Comparison of ENCODE assay signal across 38 cellular contexts in the genomic region with DNA sequence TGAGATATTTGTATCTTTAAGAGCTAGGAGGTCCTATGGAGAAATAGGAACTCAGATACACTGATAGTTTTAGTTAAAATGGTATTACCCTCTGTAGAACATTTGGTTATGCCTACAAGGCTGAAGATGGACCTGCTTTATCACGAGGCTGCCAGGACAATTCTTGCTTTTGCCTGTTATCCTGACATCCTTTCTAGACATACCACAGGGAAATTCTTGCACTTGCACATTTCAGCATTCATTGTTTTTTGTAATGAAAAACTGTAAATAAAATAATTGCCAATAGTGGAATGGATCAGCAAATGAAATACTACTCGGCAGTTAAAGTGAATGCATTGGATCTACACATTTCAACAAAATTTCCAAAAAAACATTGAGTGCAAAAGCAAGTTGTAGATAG. TPM values are rescaled to one million over a fixed set of nuclear protein-coding genes. Genes with fewer than 3 reads are reported as not detected.
"Had no signal": no experiment of that assay in that cellular context is flagged by ENCODE, and none has a peak within 500 bp of the region (broad histone marks: within the 10 kb centered on the region; RNA-seq: fewer than 3 reads in every experiment).

No MANE protein-coding gene starts in this region.

- H3K36me3 Mint-ChIP-seq: activated naive CD4-positive, alpha-beta T cell treated with anti-CD3 and anti-CD28 coated beads, Interleukin-2, amount 10 ng/mL, durations not matched to agents 7 days and 5 days; activated naive CD4-positive, alpha-beta T cell treated with anti-CD3 and anti-CD28 coated beads, Interleukin-2, amount 50 U/mL, for 24 hours; activated naive CD4-positive, alpha-beta T cell treated with anti-CD3 and anti-CD28 coated beads, Interleukin-2, amount 50 U/mL, for 72 hours; activated naive CD8-positive, alpha-beta T cell; activated naive CD8-positive, alpha-beta T cell treated with anti-CD3 and anti-CD28 coated beads for 36 hours; brain had no signal

- FAIRE-seq: astrocyte, bronchial epithelial cell had no signal

- H3K27ac ChIP-seq: adrenal gland, ascending aorta, body of pancreas, brain microvascular endothelial cell, breast epithelium, cardiac muscle cell had no signal

- H3K9me3 ChIP-seq: adrenal gland, ascending aorta, body of pancreas, breast epithelium had no signal

- H3K36me3 ChIP-seq: adrenal gland, ascending aorta, brain microvascular endothelial cell, breast epithelium, cardiac muscle cell had no signal

- H3K4me1 ChIP-seq: adrenal gland, ascending aorta, body of pancreas, breast epithelium had no signal

- H3K4me1 Mint-ChIP-seq: activated naive CD4-positive, alpha-beta T cell treated with anti-CD3 and anti-CD28 coated beads, Interleukin-2, amount 10 ng/mL, durations not matched to agents 7 days and 5 days; activated naive CD4-positive, alpha-beta T cell treated with anti-CD3 and anti-CD28 coated beads, Interleukin-2, amount 50 U/mL, for 24 hours; activated naive CD8-positive, alpha-beta T cell treated with anti-CD3 and anti-CD28 coated beads for 36 hours; activated naive CD8-positive, alpha-beta T cell treated with anti-CD3 and anti-CD28 coated beads, Interleukin-2, amount 50 U/mL, for 24 hours; activated T-helper 17 cell treated with anti-CD3 and anti-CD28 coated beads, Interleukin-2, amount 50 U/mL, for 72 hours; central memory CD8-positive, alpha-beta T cell had no signal

- H3K27ac Mint-ChIP-seq: activated naive CD4-positive, alpha-beta T cell treated with anti-CD3 and anti-CD28 coated beads for 36 hours; activated naive CD4-positive, alpha-beta T cell treated with anti-CD3 and anti-CD28 coated beads, Interleukin-2, amount 10 ng/mL, durations not matched to agents 7 days and 5 days; activated naive CD4-positive, alpha-beta T cell treated with anti-CD3 and anti-CD28 coated beads, Interleukin-2, amount 50 U/mL, for 24 hours; activated naive CD4-positive, alpha-beta T cell treated with anti-CD3 and anti-CD28 coated beads, Interleukin-2, amount 50 U/mL, for 72 hours; activated naive CD8-positive, alpha-beta T cell; activated naive CD8-positive, alpha-beta T cell treated with anti-CD3 and anti-CD28 coated beads for 36 hours; activated naive CD8-positive, alpha-beta T cell treated with anti-CD3 and anti-CD28 coated beads, Interleukin-2, amount 10 ng/mL, durations not matched to agents 7 days and 5 days; activated naive CD8-positive, alpha-beta T cell treated with anti-CD3 and anti-CD28 coated beads, Interleukin-2, amount 50 U/mL, for 24 hours; activated T-cell treated with anti-CD3 and anti-CD28 coated beads, Interleukin-2, amount 50 U/mL, for 24 hours; activated T-cell treated with anti-CD3 and anti-CD28 coated beads, Interleukin-2, amount 50 U/mL, for 72 hours; activated T-helper 1 cell treated with anti-CD3 and anti-CD28 coated beads, Interleukin-12 subunit alpha, Interleukin-12 subunit beta, Interleukin-2, Interleukin-4 antibody, amounts not matched to agents 30 ng/mL and 10 ng/mL and 1 ng/mL, durations not matched to agents 14 hours and 24 hours and 36 hours; activated T-helper 17 cell treated with anti-CD3 and anti-CD28 coated beads, Interleukin-2, amount 50 U/mL, for 72 hours; activated T-helper 2 cell treated with anti-CD3 and anti-CD28 coated beads, Interferon-gamma antibody, Interleukin-2, Interleukin-4, amounts not matched to agents 10 μg/mL and 5 μg/mL and 100 μg/mL, durations not matched to agents 14 hours and 24 hours and 36 hours; brain had no signal

- H3K4me3 Mint-ChIP-seq: activated naive CD4-positive, alpha-beta T cell treated with anti-CD3 and anti-CD28 coated beads for 36 hours; activated naive CD4-positive, alpha-beta T cell treated with anti-CD3 and anti-CD28 coated beads, Interleukin-2, amount 10 ng/mL, durations not matched to agents 7 days and 5 days; activated naive CD4-positive, alpha-beta T cell treated with anti-CD3 and anti-CD28 coated beads, Interleukin-2, amount 50 U/mL, for 24 hours; activated naive CD8-positive, alpha-beta T cell; activated naive CD8-positive, alpha-beta T cell treated with anti-CD3 and anti-CD28 coated beads for 36 hours; activated naive CD8-positive, alpha-beta T cell treated with anti-CD3 and anti-CD28 coated beads, Interleukin-2, amount 10 ng/mL, durations not matched to agents 7 days and 5 days; activated naive CD8-positive, alpha-beta T cell treated with anti-CD3 and anti-CD28 coated beads, Interleukin-2, amount 50 U/mL, for 24 hours; activated T-cell treated with anti-CD3 and anti-CD28 coated beads, Interleukin-2, amount 50 U/mL, for 24 hours; activated T-cell treated with anti-CD3 and anti-CD28 coated beads, Interleukin-2, amount 50 U/mL, for 4 hours; activated T-cell treated with anti-CD3 and anti-CD28 coated beads, Interleukin-2, amount 50 U/mL, for 72 hours; activated T-helper 1 cell treated with anti-CD3 and anti-CD28 coated beads, Interleukin-12 subunit alpha, Interleukin-12 subunit beta, Interleukin-2, Interleukin-4 antibody, amounts not matched to agents 30 ng/mL and 10 ng/mL and 1 ng/mL, durations not matched to agents 14 hours and 24 hours and 36 hours; activated T-helper 17 cell treated with anti-CD3 and anti-CD28 coated beads, Interleukin-2, amount 50 U/mL, for 72 hours; brain; central memory CD8-positive, alpha-beta T cell had no signal

- H3K27me3 ChIP-seq: adrenal gland, ascending aorta, body of pancreas, brain microvascular endothelial cell, breast epithelium, cardiac muscle cell had no signal

- H3K4me3 ChIP-seq: adrenal gland, ascending aorta, body of pancreas, breast epithelium, cardiac muscle cell had no signal

- H3K27me3 Mint-ChIP-seq: activated naive CD4-positive, alpha-beta T cell treated with anti-CD3 and anti-CD28 coated beads, Interleukin-2, amount 10 ng/mL, durations not matched to agents 7 days and 5 days; activated naive CD4-positive, alpha-beta T cell treated with anti-CD3 and anti-CD28 coated beads, Interleukin-2, amount 50 U/mL, for 24 hours; activated naive CD8-positive, alpha-beta T cell treated with anti-CD3 and anti-CD28 coated beads for 36 hours; activated naive CD8-positive, alpha-beta T cell treated with anti-CD3 and anti-CD28 coated beads, Interleukin-2, amount 50 U/mL, for 24 hours; brain had no signal

- H3K9me3 Mint-ChIP-seq: activated naive CD4-positive, alpha-beta T cell treated with anti-CD3 and anti-CD28 coated beads for 36 hours; activated naive CD4-positive, alpha-beta T cell treated with anti-CD3 and anti-CD28 coated beads, Interleukin-2, amount 10 ng/mL, durations not matched to agents 7 days and 5 days; activated naive CD4-positive, alpha-beta T cell treated with anti-CD3 and anti-CD28 coated beads, Interleukin-2, amount 50 U/mL, for 24 hours; activated naive CD4-positive, alpha-beta T cell treated with anti-CD3 and anti-CD28 coated beads, Interleukin-2, amount 50 U/mL, for 72 hours; activated naive CD8-positive, alpha-beta T cell treated with anti-CD3 and anti-CD28 coated beads for 36 hours; activated naive CD8-positive, alpha-beta T cell treated with anti-CD3 and anti-CD28 coated beads, Interleukin-2, amount 10 ng/mL, durations not matched to agents 7 days and 5 days; activated naive CD8-positive, alpha-beta T cell treated with anti-CD3 and anti-CD28 coated beads, Interleukin-2, amount 50 U/mL, for 24 hours; activated T-cell treated with anti-CD3 and anti-CD28 coated beads, Interleukin-2, amount 50 U/mL, for 24 hours; activated T-cell treated with anti-CD3 and anti-CD28 coated beads, Interleukin-2, amount 50 U/mL, for 4 hours; activated T-cell treated with anti-CD3 and anti-CD28 coated beads, Interleukin-2, amount 50 U/mL, for 72 hours; activated T-helper 1 cell treated with anti-CD3 and anti-CD28 coated beads, Interleukin-12 subunit alpha, Interleukin-12 subunit beta, Interleukin-2, Interleukin-4 antibody, amounts not matched to agents 30 ng/mL and 10 ng/mL and 1 ng/mL, durations not matched to agents 14 hours and 24 hours and 36 hours; activated T-helper 17 cell treated with anti-CD3 and anti-CD28 coated beads, Interleukin-2, amount 50 U/mL, for 72 hours; activated T-helper 2 cell treated with anti-CD3 and anti-CD28 coated beads, Interferon-gamma antibody, Interleukin-2, Interleukin-4, amounts not matched to agents 10 μg/mL and 5 μg/mL and 100 μg/mL, durations not matched to agents 14 hours and 24 hours and 36 hours; central memory CD8-positive, alpha-beta T cell had no signal

- DNase-seq: activated effector memory CD4-positive, alpha-beta T cell treated with anti-CD3 and anti-CD28 coated beads, Interleukin-2, amount 50 U/mL, for 16 hours; activated effector memory CD4-positive, alpha-beta T cell treated with Interleukin-2 at 50 U/mL for 16 hours; activated gamma-delta T cell; activated gamma-delta T cell treated with Interleukin-2 at 50 U/mL for 16 hours; activated naive CD4-positive, alpha-beta T cell; activated naive CD4-positive, alpha-beta T cell treated with anti-CD3 and anti-CD28 coated beads for 36 hours; activated naive CD4-positive, alpha-beta T cell treated with anti-CD3 and anti-CD28 coated beads, Interleukin-2, amount 10 ng/mL, durations not matched to agents 7 days and 5 days; activated naive CD4-positive, alpha-beta T cell treated with anti-CD3 and anti-CD28 coated beads, Interleukin-2, amount 50 U/mL, for 16 hours; activated naive CD4-positive, alpha-beta T cell treated with Interleukin-2 at 50 U/mL for 16 hours; activated naive CD8-positive, alpha-beta T cell treated with anti-CD3 and anti-CD28 coated beads for 36 hours; activated naive CD8-positive, alpha-beta T cell treated with anti-CD3 and anti-CD28 coated beads, Interleukin-2, amount 10 ng/mL, durations not matched to agents 7 days and 5 days; activated naive CD8-positive, alpha-beta T cell treated with anti-CD3 and anti-CD28 coated beads, Interleukin-2, amount 50 U/mL, for 24 hours; activated T-cell treated with anti-CD3 and anti-CD28 coated beads, Interleukin-2, amount 50 U/mL, for 24 hours; activated T-cell treated with anti-CD3 and anti-CD28 coated beads, Interleukin-2, amount 50 U/mL, for 4 hours; activated T-cell treated with anti-CD3 and anti-CD28 coated beads, Interleukin-2, amount 50 U/mL, for 48 hours; activated T-cell treated with anti-CD3 and anti-CD28 coated beads, Interleukin-2, amount 50 U/mL, for 72 hours; adrenal gland; amniotic stem cell; amygdala; anterior cingulate cortex; aorta; body of pancreas; brain microvascular endothelial cell; central memory CD4-positive, alpha-beta T cell; cerebellar nuclear complex had no signal

- ATAC-seq: activated naive CD4-positive, alpha-beta T cell treated with anti-CD3 and anti-CD28 coated beads, Interleukin-2, amount 50 U/mL, for 72 hours; activated naive CD8-positive, alpha-beta T cell treated with anti-CD3 and anti-CD28 coated beads, Interleukin-2, amount 50 U/mL, for 24 hours; activated T-cell treated with anti-CD3 and anti-CD28 coated beads, Interleukin-2, amount 50 U/mL, for 4 hours; activated T-cell treated with anti-CD3 and anti-CD28 coated beads, Interleukin-2, amount 50 U/mL, for 72 hours; activated T-helper 17 cell treated with anti-CD3 and anti-CD28 coated beads, Interleukin-2, amount 50 U/mL, for 72 hours; body of pancreas had no signal

RNA-seq across cellular contexts. Expression of gene COL28A1, which starts 9.7 kb away (rescaled TPM):
- total RNA-seq: activated naive CD4-positive, alpha-beta T cell treated with anti-CD3 and anti-CD28 coated beads for 36 hours; activated naive CD8-positive, alpha-beta T cell treated with anti-CD3 and anti-CD28 coated beads, Interleukin-2, amount 10 ng/mL, durations not matched to agents 7 days and 5 days; activated T-helper 1 cell treated with anti-CD3 and anti-CD28 coated beads, Interleukin-12 subunit alpha, Interleukin-12 subunit beta, Interleukin-2, Interleukin-4 antibody, amounts not matched to agents 30 ng/mL and 10 ng/mL and 1 ng/mL, durations not matched to agents 14 hours and 24 hours and 36 hours; bronchial epithelial cell had no signal
